In genomic region chr11:118652681-118653181, GRCh38 we compare ENCODE assay signal across 20 cellular contexts. TPM values are rescaled to one million over a fixed set of nuclear protein-coding genes. Genes with fewer than 3 reads are reported as not detected.
DNase-seq lines count a peak whose midpoint lies in the region; ATAC-seq lines count a peak whose summit lies in the region.
"Had no signal": no experiment of that assay in that cellular context is flagged by ENCODE, and none has a peak within 500 bp of the region (broad histone marks: within the 10 kb centered on the region; RNA-seq: fewer than 3 reads in every experiment).

No MANE protein-coding gene starts in this region.

- intact Hi-C loops in posterior cingulate gyrus (cut with DNase I) = no loop called here

- DNase-seq in CMK (ENCODE audit: low read depth) (peak; percentile 12), NCI-H2196 (lab: John Stamatoyannopoulos, UW; ENCODE audit: unreplicated experiment) (peak; percentile 44), cerebellum (ENCODE audit: low spot score) (peak; percentile 87), posterior cingulate gyrus (peak in 6 of 10 donors; percentile 44 to 92 (median 64)), epidermal melanocyte (ENCODE audit: insufficient read length, low spot score) (no peak), SKM-1 treated with dmso at 0.1 percent for 144 hours (lab: John Stamatoyannopoulos, UW; ENCODE audit: unreplicated experiment) (no peak), islet precursor cell (no peak)
- DNase-seq: activated gamma-delta T cell; foreskin fibroblast; lower lobe of right lung; NCI-H1417 treated with DMSO at 0.1 percent for 48 hours; NCI-H510A; stimulated activated CD4-positive, alpha-beta T cell treated with anti-CD3 and anti-CD28 coated beads, Interleukin-4, amount 100 ng/mL, for 4 hours; upper lobe of left lung had no signal

- ATAC-seq in HG03280 (IDR thresholded peaks at IDR 0.05; ENCODE audit: unreplicated experiment) = no peak
- ATAC-seq: body of pancreas, K562, lower lobe of right lung, Panc1 had no signal

RNA-seq across cellular contexts. Expression of gene TREH, which starts 26.7 kb away (rescaled TPM):
- total RNA-seq in cerebellum = not detected
- total RNA-seq: B cell, H4, K562 had no signal

RNA-seq across cellular contexts. Expression of gene PHLDB1, which starts 45.3 kb away (rescaled TPM):
- total RNA-seq in cerebellum = 93.5 TPM

Comparison
In these comparisons a context has a peak if more than half of its experiments do, and no peak if none do; other contexts are left out.
1. DNase-seq: peak in CMK (single experiment), NCI-H2196 (single experiment), cerebellum (single experiment) and posterior cingulate gyrus (6 of 10); none in epidermal melanocyte (single experiment), SKM-1 treated with dmso at 0.1 percent for 144 hours (single experiment) and islet precursor cell (single experiment).